Comparison of ENCODE assay signal across 6 cellular contexts in the genomic region with DNA sequence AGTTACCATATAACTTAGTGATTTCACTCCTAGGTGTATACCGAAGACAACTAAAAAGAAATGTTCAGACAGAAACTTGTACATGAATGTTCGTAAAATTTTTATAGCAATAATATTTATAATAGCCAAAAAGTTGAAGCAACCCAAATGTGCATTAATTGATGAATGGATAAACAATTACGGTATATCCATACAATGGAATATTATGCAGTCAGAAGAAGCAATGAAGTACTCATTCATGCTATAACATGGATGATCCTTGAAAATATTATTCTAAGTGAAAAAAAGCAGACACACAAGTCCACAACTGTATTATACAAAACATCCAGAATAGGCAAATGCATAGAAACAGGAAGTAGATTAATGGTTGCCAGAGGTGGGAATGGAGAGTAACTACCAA.
"Had no signal": no experiment of that assay in that cellular context is flagged by ENCODE, and none has a peak within 500 bp of the region (broad histone marks: within the 10 kb centered on the region; RNA-seq: fewer than 3 reads in every experiment).

No MANE protein-coding gene starts in this region.

- ATAC-seq: GM12878 had no signal

- DNase-seq: GDM1, GF-D8 had no signal

- FAIRE-seq: G401.6, GM12878, GM12892, GM18507 had no signal

- H3K4me3 ChIP-seq: GM12878 had no signal
